ENCODE assay signal across 1 cellular context in the genomic region with DNA sequence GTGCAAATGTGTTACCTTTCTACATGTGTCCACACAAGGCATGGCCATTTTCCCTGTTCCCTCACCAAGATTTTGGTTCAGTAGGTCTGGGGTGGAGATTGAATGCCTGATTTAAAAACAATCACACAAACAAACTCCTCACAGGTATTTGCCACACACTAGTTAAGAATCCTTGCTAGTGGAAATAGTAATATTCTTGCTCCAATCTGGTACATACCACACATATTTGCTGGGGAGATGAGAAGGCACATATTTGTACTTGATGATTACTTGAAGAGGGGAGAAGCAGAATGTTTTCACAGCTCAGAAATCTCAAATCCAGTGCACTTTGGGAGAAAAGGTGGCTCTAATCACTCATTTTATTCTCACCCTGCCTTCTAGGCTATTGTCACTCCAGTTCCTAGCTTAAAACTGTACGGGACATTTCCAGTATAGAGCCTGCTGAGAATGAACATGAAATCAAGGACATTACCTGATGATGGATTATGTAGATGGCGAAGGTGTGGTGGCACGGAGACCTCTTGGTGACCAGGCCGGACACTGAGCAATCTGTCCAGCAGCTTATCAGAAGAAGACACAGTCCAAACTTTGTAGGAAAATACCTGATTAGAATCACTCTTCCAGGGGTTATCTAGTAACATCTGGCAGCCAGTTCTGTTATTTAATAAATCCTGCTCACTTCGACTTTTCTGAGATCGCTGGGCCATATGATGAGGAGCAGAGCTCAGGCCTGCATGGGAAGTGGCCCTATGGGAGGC.
A peak's percentile ranks its signal among the peaks of the same experiment; 100 is the strongest.
TF ChIP-seq lines count a peak whose summit lies in the region.

No MANE protein-coding gene starts in this region.

TF ChIP-seq in K562, 482 proteins besides CTCF, POLR2A, EP300 and RAD21 (continued from another document and continues in another):
- TF ChIP-seq, protein P1, sequence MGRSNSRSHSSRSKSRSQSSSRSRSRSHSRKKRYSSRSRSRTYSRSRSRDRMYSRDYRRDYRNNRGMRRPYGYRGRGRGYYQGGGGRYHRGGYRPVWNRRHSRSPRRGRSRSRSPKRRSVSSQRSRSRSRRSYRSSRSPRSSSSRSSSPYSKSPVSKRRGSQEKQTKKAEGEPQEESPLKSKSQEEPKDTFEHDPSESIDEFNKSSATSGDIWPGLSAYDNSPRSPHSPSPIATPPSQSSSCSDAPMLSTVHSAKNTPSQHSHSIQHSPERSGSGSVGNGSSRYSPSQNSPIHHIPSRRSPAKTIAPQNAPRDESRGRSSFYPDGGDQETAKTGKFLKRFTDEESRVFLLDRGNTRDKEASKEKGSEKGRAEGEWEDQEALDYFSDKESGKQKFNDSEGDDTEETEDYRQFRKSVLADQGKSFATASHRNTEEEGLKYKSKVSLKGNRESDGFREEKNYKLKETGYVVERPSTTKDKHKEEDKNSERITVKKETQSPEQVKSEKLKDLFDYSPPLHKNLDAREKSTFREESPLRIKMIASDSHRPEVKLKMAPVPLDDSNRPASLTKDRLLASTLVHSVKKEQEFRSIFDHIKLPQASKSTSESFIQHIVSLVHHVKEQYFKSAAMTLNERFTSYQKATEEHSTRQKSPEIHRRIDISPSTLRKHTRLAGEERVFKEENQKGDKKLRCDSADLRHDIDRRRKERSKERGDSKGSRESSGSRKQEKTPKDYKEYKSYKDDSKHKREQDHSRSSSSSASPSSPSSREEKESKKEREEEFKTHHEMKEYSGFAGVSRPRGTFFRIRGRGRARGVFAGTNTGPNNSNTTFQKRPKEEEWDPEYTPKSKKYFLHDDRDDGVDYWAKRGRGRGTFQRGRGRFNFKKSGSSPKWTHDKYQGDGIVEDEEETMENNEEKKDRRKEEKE (IDR thresholded peaks at IDR 0.05; ENCODE audit: borderline replicate concordance in 1 of 2, control insufficient read depth in 1 of 2, low read depth in 2 of 2, low read length in 1 of 2), result no peak
- no peak for TF ChIP-seq PHF8 (IDR thresholded peaks at IDR 0.05; ENCODE audit: borderline replicate concordance, low read length)
- 0 out of 2 replicates have a peak, but pooled peaks have one; percentile 23 for TF ChIP-seq CXXC5 (CRISPR knock-in tag; IDR thresholded peaks at IDR 0.05)
- TF ChIP-seq, protein P2, sequence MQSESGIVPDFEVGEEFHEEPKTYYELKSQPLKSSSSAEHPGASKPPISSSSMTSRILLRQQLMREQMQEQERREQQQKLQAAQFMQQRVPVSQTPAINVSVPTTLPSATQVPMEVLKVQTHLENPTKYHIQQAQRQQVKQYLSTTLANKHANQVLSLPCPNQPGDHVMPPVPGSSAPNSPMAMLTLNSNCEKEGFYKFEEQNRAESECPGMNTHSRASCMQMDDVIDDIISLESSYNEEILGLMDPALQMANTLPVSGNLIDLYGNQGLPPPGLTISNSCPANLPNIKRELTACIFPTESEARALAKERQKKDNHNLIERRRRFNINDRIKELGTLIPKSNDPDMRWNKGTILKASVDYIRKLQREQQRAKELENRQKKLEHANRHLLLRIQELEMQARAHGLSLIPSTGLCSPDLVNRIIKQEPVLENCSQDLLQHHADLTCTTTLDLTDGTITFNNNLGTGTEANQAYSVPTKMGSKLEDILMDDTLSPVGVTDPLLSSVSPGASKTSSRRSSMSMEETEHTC (IDR thresholded peaks at IDR 0.05), result no peak
- peak; percentile 55; the same call in 1 of the 2 replicates for TF ChIP-seq SOX6 (IDR thresholded peaks at IDR 0.05)
- no peak for TF ChIP-seq ARNT (IDR thresholded peaks at IDR 0.05)
- TF ChIP-seq, protein P3, sequence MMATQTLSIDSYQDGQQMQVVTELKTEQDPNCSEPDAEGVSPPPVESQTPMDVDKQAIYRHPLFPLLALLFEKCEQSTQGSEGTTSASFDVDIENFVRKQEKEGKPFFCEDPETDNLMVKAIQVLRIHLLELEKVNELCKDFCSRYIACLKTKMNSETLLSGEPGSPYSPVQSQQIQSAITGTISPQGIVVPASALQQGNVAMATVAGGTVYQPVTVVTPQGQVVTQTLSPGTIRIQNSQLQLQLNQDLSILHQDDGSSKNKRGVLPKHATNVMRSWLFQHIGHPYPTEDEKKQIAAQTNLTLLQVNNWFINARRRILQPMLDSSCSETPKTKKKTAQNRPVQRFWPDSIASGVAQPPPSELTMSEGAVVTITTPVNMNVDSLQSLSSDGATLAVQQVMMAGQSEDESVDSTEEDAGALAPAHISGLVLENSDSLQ (IDR thresholded peaks at IDR 0.05), result no peak
- peak; percentile 26; the same call in 1 of the 2 replicates for TF ChIP-seq ZBTB17 (CRISPR knock-in tag; IDR thresholded peaks at IDR 0.05)
- TF ChIP-seq, protein P4, sequence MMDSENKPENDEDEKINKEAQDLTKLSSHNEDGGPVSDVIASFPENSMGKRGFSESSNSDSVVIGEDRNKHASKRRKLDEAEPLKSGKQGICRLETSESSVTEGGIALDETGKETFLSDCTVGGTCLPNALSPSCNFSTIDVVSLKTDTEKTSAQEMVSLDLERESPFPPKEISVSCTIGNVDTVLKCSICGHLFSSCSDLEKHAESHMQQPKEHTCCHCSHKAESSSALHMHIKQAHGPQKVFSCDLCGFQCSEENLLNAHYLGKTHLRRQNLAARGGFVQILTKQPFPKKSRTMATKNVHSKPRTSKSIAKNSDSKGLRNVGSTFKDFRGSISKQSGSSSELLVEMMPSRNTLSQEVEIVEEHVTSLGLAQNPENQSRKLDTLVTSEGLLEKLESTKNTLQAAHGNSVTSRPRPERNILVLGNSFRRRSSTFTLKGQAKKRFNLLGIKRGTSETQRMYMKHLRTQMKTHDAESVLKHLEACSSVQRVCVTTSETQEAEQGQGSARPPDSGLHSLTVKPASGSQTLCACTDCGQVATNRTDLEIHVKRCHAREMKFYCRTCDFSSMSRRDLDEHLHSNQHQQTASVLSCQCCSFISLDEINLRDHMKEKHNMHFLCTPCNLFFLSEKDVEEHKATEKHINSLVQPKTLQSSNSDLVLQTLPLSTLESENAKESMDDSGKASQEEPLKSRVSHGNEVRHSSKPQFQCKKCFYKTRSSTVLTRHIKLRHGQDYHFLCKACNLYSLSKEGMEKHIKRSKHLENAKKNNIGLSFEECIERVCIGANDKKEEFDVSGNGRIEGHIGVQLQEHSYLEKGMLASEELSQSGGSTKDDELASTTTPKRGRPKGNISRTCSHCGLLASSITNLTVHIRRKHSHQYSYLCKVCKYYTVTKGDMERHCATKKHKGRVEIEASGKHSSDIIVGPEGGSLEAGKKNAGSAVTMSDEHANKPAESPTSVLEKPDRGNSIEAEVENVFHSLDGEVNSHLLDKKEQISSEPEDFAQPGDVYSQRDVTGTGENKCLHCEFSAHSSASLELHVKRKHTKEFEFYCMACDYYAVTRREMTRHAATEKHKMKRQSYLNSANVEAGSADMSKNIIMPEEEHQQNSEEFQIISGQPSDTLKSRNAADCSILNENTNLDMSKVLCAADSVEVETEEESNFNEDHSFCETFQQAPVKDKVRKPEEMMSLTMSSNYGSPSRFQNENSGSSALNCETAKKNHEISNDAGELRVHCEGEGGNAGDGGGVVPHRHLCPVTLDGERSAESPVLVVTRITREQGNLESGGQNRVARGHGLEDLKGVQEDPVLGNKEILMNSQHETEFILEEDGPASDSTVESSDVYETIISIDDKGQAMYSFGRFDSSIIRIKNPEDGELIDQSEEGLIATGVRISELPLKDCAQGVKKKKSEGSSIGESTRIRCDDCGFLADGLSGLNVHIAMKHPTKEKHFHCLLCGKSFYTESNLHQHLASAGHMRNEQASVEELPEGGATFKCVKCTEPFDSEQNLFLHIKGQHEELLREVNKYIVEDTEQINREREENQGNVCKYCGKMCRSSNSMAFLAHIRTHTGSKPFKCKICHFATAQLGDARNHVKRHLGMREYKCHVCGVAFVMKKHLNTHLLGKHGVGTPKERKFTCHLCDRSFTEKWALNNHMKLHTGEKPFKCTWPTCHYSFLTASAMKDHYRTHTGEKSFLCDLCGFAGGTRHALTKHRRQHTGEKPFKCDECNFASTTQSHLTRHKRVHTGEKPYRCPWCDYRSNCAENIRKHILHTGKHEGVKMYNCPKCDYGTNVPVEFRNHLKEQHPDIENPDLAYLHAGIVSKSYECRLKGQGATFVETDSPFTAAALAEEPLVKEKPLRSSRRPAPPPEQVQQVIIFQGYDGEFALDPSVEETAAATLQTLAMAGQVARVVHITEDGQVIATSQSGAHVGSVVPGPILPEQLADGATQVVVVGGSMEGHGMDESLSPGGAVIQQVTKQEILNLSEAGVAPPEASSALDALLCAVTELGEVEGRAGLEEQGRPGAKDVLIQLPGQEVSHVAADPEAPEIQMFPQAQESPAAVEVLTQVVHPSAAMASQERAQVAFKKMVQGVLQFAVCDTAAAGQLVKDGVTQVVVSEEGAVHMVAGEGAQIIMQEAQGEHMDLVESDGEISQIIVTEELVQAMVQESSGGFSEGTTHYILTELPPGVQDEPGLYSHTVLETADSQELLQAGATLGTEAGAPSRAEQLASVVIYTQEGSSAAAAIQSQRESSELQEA (IDR thresholded peaks at IDR 0.05; ENCODE audit: low read depth), result no peak
- TF ChIP-seq GATAD2B (IDR thresholded peaks at IDR 0.05; ENCODE audit: borderline replicate concordance), result no peak
- TF ChIP-seq MYBL2 (IDR thresholded peaks at IDR 0.05; ENCODE audit: low read depth), result no peak
- TF ChIP-seq MYBL2 (CRISPR knock-in tag; IDR thresholded peaks at IDR 0.05; ENCODE audit: borderline replicate concordance), result no peak
- TF ChIP-seq FOXM1 (IDR thresholded peaks at IDR 0.05; ENCODE audit: low read depth), result peak; percentile 44; the same call in 1 of the 2 replicates
- TF ChIP-seq FOXM1 (CRISPR knock-in tag; IDR thresholded peaks at IDR 0.05; ENCODE audit: low read depth), result no peak
- TF ChIP-seq, protein P5, sequence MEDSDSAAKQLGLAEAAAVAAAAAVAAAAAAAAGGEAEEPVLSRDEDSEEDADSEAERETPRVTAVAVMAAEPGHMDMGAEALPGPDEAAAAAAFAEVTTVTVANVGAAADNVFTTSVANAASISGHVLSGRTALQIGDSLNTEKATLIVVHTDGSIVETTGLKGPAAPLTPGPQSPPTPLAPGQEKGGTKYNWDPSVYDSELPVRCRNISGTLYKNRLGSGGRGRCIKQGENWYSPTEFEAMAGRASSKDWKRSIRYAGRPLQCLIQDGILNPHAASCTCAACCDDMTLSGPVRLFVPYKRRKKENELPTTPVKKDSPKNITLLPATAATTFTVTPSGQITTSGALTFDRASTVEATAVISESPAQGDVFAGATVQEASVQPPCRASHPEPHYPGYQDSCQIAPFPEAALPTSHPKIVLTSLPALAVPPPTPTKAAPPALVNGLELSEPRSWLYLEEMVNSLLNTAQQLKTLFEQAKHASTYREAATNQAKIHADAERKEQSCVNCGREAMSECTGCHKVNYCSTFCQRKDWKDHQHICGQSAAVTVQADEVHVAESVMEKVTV (CRISPR knock-in tag; IDR thresholded peaks at IDR 0.05), result no peak
- TF ChIP-seq MEIS2 (IDR thresholded peaks at IDR 0.05; ENCODE audit: partially characterized antibody), result peak; percentile 44
- TF ChIP-seq ZNF197 (CRISPR knock-in tag; IDR thresholded peaks at IDR 0.05; ENCODE audit: low read depth), result no peak
- TF ChIP-seq DMBX1 (CRISPR knock-in tag; IDR thresholded peaks at IDR 0.05; ENCODE audit: borderline replicate concordance), result no peak
- TF ChIP-seq TAF9B (IDR thresholded peaks at IDR 0.05; ENCODE audit: partially characterized antibody), result no peak
- TF ChIP-seq HMGN3 (IDR thresholded peaks at IDR 0.05; ENCODE audit: borderline replicate concordance, extremely low read depth, insufficient read length, low read depth, low read length), result no peak
- TF ChIP-seq, protein P6, sequence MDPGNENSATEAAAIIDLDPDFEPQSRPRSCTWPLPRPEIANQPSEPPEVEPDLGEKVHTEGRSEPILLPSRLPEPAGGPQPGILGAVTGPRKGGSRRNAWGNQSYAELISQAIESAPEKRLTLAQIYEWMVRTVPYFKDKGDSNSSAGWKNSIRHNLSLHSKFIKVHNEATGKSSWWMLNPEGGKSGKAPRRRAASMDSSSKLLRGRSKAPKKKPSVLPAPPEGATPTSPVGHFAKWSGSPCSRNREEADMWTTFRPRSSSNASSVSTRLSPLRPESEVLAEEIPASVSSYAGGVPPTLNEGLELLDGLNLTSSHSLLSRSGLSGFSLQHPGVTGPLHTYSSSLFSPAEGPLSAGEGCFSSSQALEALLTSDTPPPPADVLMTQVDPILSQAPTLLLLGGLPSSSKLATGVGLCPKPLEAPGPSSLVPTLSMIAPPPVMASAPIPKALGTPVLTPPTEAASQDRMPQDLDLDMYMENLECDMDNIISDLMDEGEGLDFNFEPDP (CRISPR knock-in tag; IDR thresholded peaks at IDR 0.05), result no peak
- TF ChIP-seq ZNF766 (CRISPR knock-in tag; conservative IDR thresholded peaks at IDR 0.05), result 0 out of 2 replicates have a peak, but pooled peaks have one; percentile 39
- TF ChIP-seq ARID1B (IDR thresholded peaks at IDR 0.05), result peak; percentile 77
- no peak for TF ChIP-seq ZNF232 (CRISPR knock-in tag; IDR thresholded peaks at IDR 0.05)
- TF ChIP-seq, protein P7, sequence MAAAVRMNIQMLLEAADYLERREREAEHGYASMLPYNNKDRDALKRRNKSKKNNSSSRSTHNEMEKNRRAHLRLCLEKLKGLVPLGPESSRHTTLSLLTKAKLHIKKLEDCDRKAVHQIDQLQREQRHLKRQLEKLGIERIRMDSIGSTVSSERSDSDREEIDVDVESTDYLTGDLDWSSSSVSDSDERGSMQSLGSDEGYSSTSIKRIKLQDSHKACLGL (CRISPR knock-in tag; IDR thresholded peaks at IDR 0.05; ENCODE audit: borderline replicate concordance, poor library complexity, severe bottlenecking), result no peak
- no peak for TF ChIP-seq ZNF408 (CRISPR knock-in tag; IDR thresholded peaks at IDR 0.05; ENCODE audit: low read depth)
- TF ChIP-seq ZNF24 (IDR thresholded peaks at IDR 0.05), result no peak
- TF ChIP-seq ZNF184 (CRISPR knock-in tag; IDR thresholded peaks at IDR 0.05), result no peak
- TF ChIP-seq, protein P8, sequence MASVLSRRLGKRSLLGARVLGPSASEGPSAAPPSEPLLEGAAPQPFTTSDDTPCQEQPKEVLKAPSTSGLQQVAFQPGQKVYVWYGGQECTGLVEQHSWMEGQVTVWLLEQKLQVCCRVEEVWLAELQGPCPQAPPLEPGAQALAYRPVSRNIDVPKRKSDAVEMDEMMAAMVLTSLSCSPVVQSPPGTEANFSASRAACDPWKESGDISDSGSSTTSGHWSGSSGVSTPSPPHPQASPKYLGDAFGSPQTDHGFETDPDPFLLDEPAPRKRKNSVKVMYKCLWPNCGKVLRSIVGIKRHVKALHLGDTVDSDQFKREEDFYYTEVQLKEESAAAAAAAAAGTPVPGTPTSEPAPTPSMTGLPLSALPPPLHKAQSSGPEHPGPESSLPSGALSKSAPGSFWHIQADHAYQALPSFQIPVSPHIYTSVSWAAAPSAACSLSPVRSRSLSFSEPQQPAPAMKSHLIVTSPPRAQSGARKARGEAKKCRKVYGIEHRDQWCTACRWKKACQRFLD (CRISPR knock-in tag; IDR thresholded peaks at IDR 0.05), result no peak
- TF ChIP-seq, protein P9, sequence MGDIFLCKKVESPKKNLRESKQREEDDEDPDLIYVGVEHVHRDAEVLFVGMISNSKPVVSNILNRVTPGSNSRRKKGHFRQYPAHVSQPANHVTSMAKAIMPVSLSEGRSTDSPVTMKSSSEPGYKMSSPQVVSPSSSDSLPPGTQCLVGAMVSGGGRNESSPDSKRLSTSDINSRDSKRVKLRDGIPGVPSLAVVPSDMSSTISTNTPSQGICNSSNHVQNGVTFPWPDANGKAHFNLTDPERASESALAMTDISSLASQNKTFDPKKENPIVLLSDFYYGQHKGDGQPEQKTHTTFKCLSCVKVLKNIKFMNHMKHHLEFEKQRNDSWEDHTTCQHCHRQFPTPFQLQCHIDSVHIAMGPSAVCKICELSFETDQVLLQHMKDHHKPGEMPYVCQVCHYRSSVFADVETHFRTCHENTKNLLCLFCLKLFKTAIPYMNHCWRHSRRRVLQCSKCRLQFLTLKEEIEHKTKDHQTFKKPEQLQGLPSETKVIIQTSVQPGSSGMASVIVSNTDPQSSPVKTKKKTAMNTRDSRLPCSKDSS (IDR thresholded peaks at IDR 0.05; ENCODE audit: low read depth, partially characterized antibody), result no peak
- TF ChIP-seq, protein P10, sequence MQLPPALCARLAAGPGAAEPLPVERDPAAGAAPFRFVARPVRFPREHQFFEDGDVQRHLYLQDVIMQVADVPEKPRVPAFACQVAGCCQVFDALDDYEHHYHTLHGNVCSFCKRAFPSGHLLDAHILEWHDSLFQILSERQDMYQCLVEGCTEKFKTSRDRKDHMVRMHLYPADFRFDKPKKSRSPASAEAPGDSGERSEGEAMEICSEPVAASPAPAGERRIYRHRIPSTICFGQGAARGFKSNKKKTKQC (CRISPR knock-in tag; IDR thresholded peaks at IDR 0.05), result no peak
- peak; percentile 65 for TF ChIP-seq CBFA2T3 (IDR thresholded peaks at IDR 0.05)
- no peak for TF ChIP-seq ADNP (tag; IDR thresholded peaks at IDR 0.05)
